In the genomic region with DNA sequence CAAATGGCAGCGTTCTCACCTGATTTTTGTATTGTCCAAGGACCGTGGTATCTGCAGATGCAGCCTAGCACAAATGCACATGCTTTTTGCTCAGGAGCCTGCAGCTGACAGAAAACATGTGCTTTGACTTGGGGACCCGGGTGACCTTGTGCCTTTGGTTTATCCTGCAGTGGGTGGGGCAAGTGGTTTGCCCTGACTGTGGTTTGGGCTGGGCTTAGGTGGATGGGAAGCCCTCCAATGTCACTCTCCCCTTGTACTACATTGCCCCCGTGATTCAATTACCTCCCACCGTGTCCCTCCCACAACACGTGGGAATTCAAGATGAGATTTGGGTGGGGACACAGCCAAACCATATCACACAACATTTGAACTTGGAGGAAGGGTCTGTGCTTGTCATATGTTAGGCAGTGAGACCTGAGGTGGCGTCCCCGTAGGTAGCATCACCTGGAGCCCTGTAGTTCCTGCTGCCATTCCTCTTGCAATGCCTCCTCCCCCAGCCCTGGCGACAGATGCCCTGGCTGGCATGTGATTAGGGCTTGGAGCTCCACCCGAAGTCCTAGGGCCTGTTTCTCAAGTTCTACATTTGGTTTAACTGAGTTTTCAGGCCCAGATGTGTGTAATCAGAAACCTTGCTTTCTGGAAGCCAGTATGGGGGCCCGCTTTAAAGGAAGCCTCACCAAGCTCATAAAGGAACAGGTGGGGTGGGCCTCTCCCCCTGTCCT, we compare ENCODE assay signal across 9 cellular contexts. TPM values are rescaled to one million over a fixed set of nuclear protein-coding genes. Genes with fewer than 3 reads are reported as not detected.
DNase-seq lines count a peak whose midpoint lies in the region; ATAC-seq and TF ChIP-seq lines count a peak whose summit lies in the region.
"Had no signal": no experiment of that assay in that cellular context is flagged by ENCODE, and none has a peak within 500 bp of the region (broad histone marks: within the 10 kb centered on the region; RNA-seq: fewer than 3 reads in every experiment).

No MANE protein-coding gene starts in this region.

- DNase-seq in stimulated activated naive CD8-positive, alpha-beta T cell treated with anti-CD3 and anti-CD28 coated beads, Interleukin-15, Interleukin-2, amounts not matched to agents 100 U/mL and 50 U/mL, for 24 hours: no peak
- peak; percentile 40 for DNase-seq in activated CD8-positive, alpha-beta T cell treated with anti-CD3 and anti-CD28 coated beads, Interleukin-2, amount 10 ng/mL, durations not matched to agents 7 days and 5 days
- DNase-seq in kidney tubule cell (ENCODE audit: low spot score) (peak; percentile 23), foreskin keratinocyte (no peak), NK-92 (lab: John Stamatoyannopoulos, UW; ENCODE audit: unreplicated experiment) (no peak)
- DNase-seq: activated CD4-positive, alpha-beta T cell treated with anti-CD3 and anti-CD28 coated beads for 1 hour had no signal

- H3K27me3 ChIP-seq in foreskin keratinocyte: peaks cover 21% of the 10 kb centered on the region

- CTCF ChIA-PET in activated CD8-positive, alpha-beta T cell treated with anti-CD3 and anti-CD28 coated beads, Interleukin-2, amount 10 ng/mL, durations not matched to agents 7 days and 5 days (lab: Charles Lee): interaction anchor here (1.0 to 3.2 kb wide), 4 partner anchors 10 to 77 kb away, joined by 3 to 19 read pairs (median 4); no protein-coding TSS in a partner anchor

- peaks cover 7% of the 10 kb centered on the region for H3K4me1 ChIP-seq in foreskin keratinocyte

- no peaks in the 10 kb centered on the region for H3K9me3 Mint-ChIP-seq in stimulated activated naive CD8-positive, alpha-beta T cell treated with anti-CD3 and anti-CD28 coated beads, Interleukin-15, Interleukin-2, amounts not matched to agents 100 ng/mL and 50 ng/mL, for 24 hours
- H3K9me3 Mint-ChIP-seq in activated CD8-positive, alpha-beta T cell treated with anti-CD3 and anti-CD28 coated beads, Interleukin-2, amount 10 ng/mL, durations not matched to agents 7 days and 5 days (ENCODE audit: insufficient read depth): no peaks in the 10 kb centered on the region

- peak overlapping the region; percentile 88 for H3K4me3 Mint-ChIP-seq in stimulated activated naive CD8-positive, alpha-beta T cell treated with anti-CD3 and anti-CD28 coated beads, Interleukin-15, Interleukin-2, amounts not matched to agents 100 ng/mL and 50 ng/mL, for 24 hours
- H3K4me3 Mint-ChIP-seq in activated CD8-positive, alpha-beta T cell treated with anti-CD3 and anti-CD28 coated beads, Interleukin-2, amount 10 ng/mL, durations not matched to agents 7 days and 5 days: peak overlapping the region; percentile 86

- POLR2A ChIA-PET in activated CD8-positive, alpha-beta T cell treated with anti-CD3 and anti-CD28 coated beads, Interleukin-2, amount 10 ng/mL, durations not matched to agents 7 days and 5 days (lab: Charles Lee): no interaction called here

- no peak overlapping the region for H3K27ac ChIP-seq in foreskin keratinocyte

- peaks cover 45% of the 10 kb centered on the region for H3K4me1 Mint-ChIP-seq in stimulated activated naive CD8-positive, alpha-beta T cell treated with anti-CD3 and anti-CD28 coated beads, Interleukin-15, Interleukin-2, amounts not matched to agents 100 ng/mL and 50 ng/mL, for 24 hours (ENCODE audit: low read depth)
- H3K4me1 Mint-ChIP-seq in activated CD8-positive, alpha-beta T cell treated with anti-CD3 and anti-CD28 coated beads, Interleukin-2, amount 10 ng/mL, durations not matched to agents 7 days and 5 days (ENCODE audit: low read depth): peaks cover 26% of the 10 kb centered on the region

- TF ChIP-seq CTCF in foreskin keratinocyte (conservative IDR thresholded peaks at IDR 0.05): no peak

- no peak for ATAC-seq in stimulated activated naive CD8-positive, alpha-beta T cell treated with anti-CD3 and anti-CD28 coated beads, Interleukin-15, Interleukin-2, amounts not matched to agents 100 U/mL and 50 U/mL, for 24 hours
- ATAC-seq in activated CD8-positive, alpha-beta T cell treated with anti-CD3 and anti-CD28 coated beads, Interleukin-2, amount 10 ng/mL, durations not matched to agents 7 days and 5 days: no peak
- ATAC-seq in HG03378 (IDR thresholded peaks at IDR 0.05; ENCODE audit: unreplicated experiment): no peak
- no peak for ATAC-seq in foreskin keratinocyte
- no peak for ATAC-seq in HG03280 (IDR thresholded peaks at IDR 0.05; ENCODE audit: unreplicated experiment)

- no peak overlapping the region for H3K27ac Mint-ChIP-seq in stimulated activated naive CD8-positive, alpha-beta T cell treated with anti-CD3 and anti-CD28 coated beads, Interleukin-15, Interleukin-2, amounts not matched to agents 100 ng/mL and 50 ng/mL, for 24 hours
- H3K27ac Mint-ChIP-seq in activated CD8-positive, alpha-beta T cell treated with anti-CD3 and anti-CD28 coated beads, Interleukin-2, amount 10 ng/mL, durations not matched to agents 7 days and 5 days: no peak overlapping the region

- peaks cover 10% of the 10 kb centered on the region for H3K36me3 Mint-ChIP-seq in stimulated activated naive CD8-positive, alpha-beta T cell treated with anti-CD3 and anti-CD28 coated beads, Interleukin-15, Interleukin-2, amounts not matched to agents 100 ng/mL and 50 ng/mL, for 24 hours (ENCODE audit: low read depth)
- H3K36me3 Mint-ChIP-seq in activated CD8-positive, alpha-beta T cell treated with anti-CD3 and anti-CD28 coated beads, Interleukin-2, amount 10 ng/mL, durations not matched to agents 7 days and 5 days (ENCODE audit: low read depth): no peaks in the 10 kb centered on the region

- H3K27me3 Mint-ChIP-seq in stimulated activated naive CD8-positive, alpha-beta T cell treated with anti-CD3 and anti-CD28 coated beads, Interleukin-15, Interleukin-2, amounts not matched to agents 100 ng/mL and 50 ng/mL, for 24 hours: no peaks in the 10 kb centered on the region
- peaks cover 10% of the 10 kb centered on the region for H3K27me3 Mint-ChIP-seq in activated CD8-positive, alpha-beta T cell treated with anti-CD3 and anti-CD28 coated beads, Interleukin-2, amount 10 ng/mL, durations not matched to agents 7 days and 5 days (ENCODE audit: low read depth)

RNA-seq across cellular contexts. Expression of a gene that starts 2.1 kb away (rescaled TPM):
- 1 to 10 TPM; 4.6 to 5.5 TPM for total RNA-seq in activated CD8-positive, alpha-beta T cell treated with anti-CD3 and anti-CD28 coated beads, Interleukin-2, amount 10 ng/mL, durations not matched to agents 7 days and 5 days
- 1.8 and 4.3 TPM in 2 replicates for total RNA-seq in foreskin keratinocyte
- 0.31 and 0.87 TPM in 2 replicates for polyA plus RNA-seq in foreskin keratinocyte

Comparison
In these comparisons a context has a peak if more than half of its experiments do, and no peak if none do; other contexts are left out.
1. DNase-seq: peak in activated CD8-positive, alpha-beta T cell treated with anti-CD3 and anti-CD28 coated beads, Interleukin-2, amount 10 ng/mL, durations not matched to agents 7 days and 5 days (single experiment) and kidney tubule cell (single experiment); none in stimulated activated naive CD8-positive, alpha-beta T cell treated with anti-CD3 and anti-CD28 coated beads, Interleukin-15, Interleukin-2, amounts not matched to agents 100 U/mL and 50 U/mL, for 24 hours (single experiment), foreskin keratinocyte (0 of 2) and NK-92 (single experiment).